Comparison of ENCODE assay signal across 35 cellular contexts in the genomic region with DNA sequence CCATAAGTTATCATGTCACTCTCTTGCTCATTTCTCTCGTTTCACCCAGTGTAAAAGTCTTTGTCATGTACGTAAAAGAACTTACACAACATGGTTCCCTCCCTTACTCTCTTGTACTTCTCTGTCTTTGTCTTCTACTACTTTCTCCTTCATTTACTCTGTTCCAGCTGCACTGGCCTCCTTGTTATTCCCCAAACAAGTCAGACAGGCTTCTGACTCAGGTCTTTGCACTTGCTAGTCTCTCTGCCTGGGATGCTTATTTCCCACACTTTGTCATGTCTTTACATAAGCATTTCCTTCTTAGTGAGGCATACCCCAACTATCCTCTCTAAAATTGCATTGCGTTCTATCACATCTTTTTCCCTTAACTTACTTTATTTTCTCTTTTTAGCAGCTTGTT.
A peak's percentile ranks its signal among the peaks of the same experiment; 100 is the strongest.
DNase-seq lines count a peak whose midpoint lies in the region; ATAC-seq and TF ChIP-seq lines count a peak whose summit lies in the region.
"Had no signal": no experiment of that assay in that cellular context is flagged by ENCODE, and none has a peak within 500 bp of the region (broad histone marks: within the 10 kb centered on the region; RNA-seq: fewer than 3 reads in every experiment).

No MANE protein-coding gene starts in this region.

- H3K36me3 Mint-ChIP-seq in T-helper 2 cell treated with Interferon-gamma antibody and Interleukin-4, amounts not matched to agents 5 μg/mL and 100 μg/mL, for 36 hours (ENCODE audit: low read depth), result peaks cover 65% of the 10 kb centered on the region
- peaks cover 9 to 11% (median 10%) of the 10 kb centered on the region in 3 experiments for H3K36me3 Mint-ChIP-seq in H9 (ENCODE audit: insufficient read depth in 1 of 3, low read depth in 3 of 3)
- H3K36me3 Mint-ChIP-seq in naive thymus-derived CD8-positive, alpha-beta T cell, result peaks cover 7 to 38% (median 37%) of the 10 kb centered on the region in 3 donors
- H3K36me3 Mint-ChIP-seq: natural killer cell; stimulated activated naive B cell treated with anti-CD40 and anti-IgM and Interleukin-4, amounts not matched to agents 10 μg/mL and 1 μg/mL and 100 μg/mL, for 72 hours had no signal

- no peaks in the 10 kb centered on the region for H3K79me2 ChIP-seq in H9 (ENCODE audit: insufficient read depth, low read length)

- H3K9me3 Mint-ChIP-seq in T-helper 2 cell treated with Interferon-gamma antibody and Interleukin-4, amounts not matched to agents 5 μg/mL and 100 μg/mL, for 36 hours, result peaks cover 26% of the 10 kb centered on the region
- H3K9me3 Mint-ChIP-seq in H9, result peaks cover 11 to 12% of the 10 kb centered on the region in 2 experiments; a peak in 4 of 5 replicates
- peaks cover 0 to 10% (median 0%) of the 10 kb centered on the region in 9 donors for H3K9me3 Mint-ChIP-seq in naive thymus-derived CD8-positive, alpha-beta T cell
- H3K9me3 Mint-ChIP-seq: central memory CD8-positive, alpha-beta T cell; natural killer cell; stimulated activated naive B cell treated with anti-CD40 and anti-IgM and Interleukin-4, amounts not matched to agents 10 μg/mL and 1 μg/mL and 100 μg/mL, for 72 hours had no signal

- no peak for TF ChIP-seq CTCF in H9 (conservative IDR thresholded peaks at IDR 0.05)

- no peaks in the 10 kb centered on the region for H3K9me3 ChIP-seq in H9 (ENCODE audit: control insufficient read depth, low read depth, low read length)
- H3K9me3 ChIP-seq: esophagus muscularis mucosa, prostate gland had no signal

- no peak overlapping the region for H3K4me3 Mint-ChIP-seq in T-helper 2 cell treated with Interferon-gamma antibody and Interleukin-4, amounts not matched to agents 5 μg/mL and 100 μg/mL, for 36 hours
- no peak overlapping the region for H3K4me3 Mint-ChIP-seq in H9
- H3K4me3 Mint-ChIP-seq in naive thymus-derived CD8-positive, alpha-beta T cell, result peak overlapping the region in 6 of 10 donors; percentile 5 to 60 (median 24)
- H3K4me3 Mint-ChIP-seq: activated T-cell treated with anti-CD3 and anti-CD28 coated beads, Interleukin-2, amount 50 U/mL, for 24 hours; CD14-positive monocyte; central memory CD8-positive, alpha-beta T cell; HFFc6; natural killer cell; stimulated activated naive B cell treated with anti-CD40 and anti-IgM and Interleukin-4, amounts not matched to agents 10 μg/mL and 1 μg/mL and 100 μg/mL, for 72 hours; T-helper 17 cell had no signal

- no peak overlapping the region for H2BK15ac ChIP-seq in H9 (ENCODE audit: low read depth, low read length)

- no peaks in the 10 kb centered on the region for H3K4me1 ChIP-seq in H9 (ENCODE audit: insufficient read depth, low read length)
- H3K4me1 ChIP-seq: prostate gland had no signal

- no peaks in the 10 kb centered on the region for H3K79me1 ChIP-seq in H9 (ENCODE audit: insufficient read depth, low read depth, low read length, poor library complexity, severe bottlenecking)

- 100% methylated on average over 1 of the region's 3 CpGs for WGBS in H9 (ENCODE audit: extremely low coverage, insufficient read length, low lambda C conversion rate)

- H2BK5ac ChIP-seq in H9 (ENCODE audit: insufficient read length, low read length), result no peak overlapping the region

- H2AFZ ChIP-seq in H9 (ENCODE audit: low read length), result no peak overlapping the region
- H2AFZ ChIP-seq: PC-9 had no signal

- no peak overlapping the region for H2AK5ac ChIP-seq in H9 (ENCODE audit: insufficient read length, low read length)

- POLR2A ChIA-PET in naive thymus-derived CD8-positive, alpha-beta T cell (lab: Charles Lee), result interaction anchor here (1.0 to 1.4 kb wide), 2 partner anchors 11 to 128 kb away, joined by 3 read pairs; no protein-coding TSS in a partner anchor

- H4K20me1 ChIP-seq in H9 (ENCODE audit: control insufficient read depth, insufficient read depth, insufficient read length), result no peaks in the 10 kb centered on the region

- H3K4me2 ChIP-seq in H9 (ENCODE audit: insufficient read depth, insufficient read length, low read length), result no peak overlapping the region
- H3K4me2 ChIP-seq: PC-9 had no signal

- no peak overlapping the region for H2BK120ac ChIP-seq in H9 (ENCODE audit: low read depth, low read length, poor library complexity, severe bottlenecking)

- peaks cover 41% of the 10 kb centered on the region for H3K4me1 Mint-ChIP-seq in T-helper 2 cell treated with Interferon-gamma antibody and Interleukin-4, amounts not matched to agents 5 μg/mL and 100 μg/mL, for 36 hours (ENCODE audit: low read depth)
- peaks cover 6 to 11% of the 10 kb centered on the region in 2 experiments for H3K4me1 Mint-ChIP-seq in H9
- H3K4me1 Mint-ChIP-seq in naive thymus-derived CD8-positive, alpha-beta T cell, result peaks cover 26 to 69% (median 60%) of the 10 kb centered on the region in 4 donors
- H3K4me1 Mint-ChIP-seq: CD14-positive monocyte had no signal

- no peak overlapping the region for H4K91ac ChIP-seq in H9 (ENCODE audit: insufficient read length, low read depth, low read length)

- H2BK12ac ChIP-seq in H9 (ENCODE audit: insufficient read length, low read depth, low read length), result no peak overlapping the region

- H3K9ac ChIP-seq in H9 (ENCODE audit: extremely low read depth, insufficient read length, low read length), result no peak overlapping the region

- H3K23me2 ChIP-seq in H9 (ENCODE audit: insufficient read length, low read depth, low read length, poor library complexity, severe bottlenecking), result no peaks in the 10 kb centered on the region

- H3T11ph ChIP-seq in H9 (ENCODE audit: low read length), result no peak overlapping the region

- H3K14ac ChIP-seq in H9 (ENCODE audit: insufficient read depth, low read length), result no peak overlapping the region

- no peak overlapping the region for H4K5ac ChIP-seq in H9 (ENCODE audit: insufficient read length, low read depth, low read length)

- no peak for DNase-seq in T-helper 2 cell treated with Interferon-gamma antibody and Interleukin-4, amounts not matched to agents 5 μg/mL and 100 μg/mL, for 36 hours (ENCODE audit: low spot score)
- no peak for DNase-seq in T-helper 2 cell
- no peak for DNase-seq in H9
- DNase-seq in epithelial cell of prostate (ENCODE audit: low read depth, low spot score), result peak; percentile 68
- DNase-seq in naive thymus-derived CD8-positive, alpha-beta T cell, result no peak
- DNase-seq in NCI-H524 treated with DMSO at 0.1 percent for 48 hours (lab: John Stamatoyannopoulos, UW), result no peak
- DNase-seq: activated CD4-positive, alpha-beta T cell treated with anti-CD3 and anti-CD28 coated beads for 1 hour; activated gamma-delta T cell; activated T-cell treated with anti-CD3 and anti-CD28 coated beads, Interleukin-2, amount 50 U/mL, for 24 hours; foreskin fibroblast; GOT3; head of caudate nucleus; HFFc6; KG1; midbrain; MM.1S; natural killer cell; NCI-H1417; NCI-H2029 treated with DMSO at 0.1 percent for 48 hours; NCI-H2227 treated with DMSO at 0.1 percent for 48 hours; NCI-H526 treated with DMSO at 0.1 percent for 48 hours; NK-92 treated with Interleukin-12 subunit alpha and Interleukin-12 subunit beta, amount 100 ng/mL, for 24 hours; nucleus accumbens; Right ventricle myocardium superior; stimulated activated CD4-positive, alpha-beta T cell treated with anti-CD3 and anti-CD28 coated beads, Interleukin-15, amount 100 ng/mL, for 24 hours; stimulated activated naive B cell treated with anti-CD40 and anti-IgM and Interleukin-4, amounts not matched to agents 10 μg/mL and 1 μg/mL and 100 μg/mL, for 72 hours; T-helper 17 cell had no signal

- no peak overlapping the region for H3K18ac ChIP-seq in H9 (ENCODE audit: insufficient read length, low read depth, low read length)

- no peak for ATAC-seq in naive thymus-derived CD8-positive, alpha-beta T cell
- no peak for ATAC-seq in HG03108 (IDR thresholded peaks at IDR 0.05; ENCODE audit: unreplicated experiment)
- no peak for ATAC-seq in HG03097 (IDR thresholded peaks at IDR 0.05; ENCODE audit: low FRiP score, unreplicated experiment)
- ATAC-seq: natural killer cell; SK-N-SH treated with all-trans-retinoic acid at 6 μM for 48 hours; stimulated activated naive B cell treated with anti-CD40 and anti-IgM and Interleukin-4, amounts not matched to agents 10 μg/mL and 1 μg/mL and 100 μg/mL, for 72 hours; T-helper 17 cell had no signal

- no peak overlapping the region for H3K4ac ChIP-seq in H9 (ENCODE audit: low read depth, low read length)

- H4K8ac ChIP-seq in H9 (replicated peaks; ENCODE audit: insufficient read length, low read depth, low read length), result no peak overlapping the region

- no peaks in the 10 kb centered on the region for H3K27me3 ChIP-seq in H9 (ENCODE audit: insufficient read depth, low read length)
- H3K27me3 ChIP-seq: esophagus muscularis mucosa had no signal

- no peak overlapping the region for H3K23ac ChIP-seq in H9 (ENCODE audit: insufficient read length, low read depth, low read length)

- peak overlapping the region; percentile 14 for H3K27ac Mint-ChIP-seq in T-helper 2 cell treated with Interferon-gamma antibody and Interleukin-4, amounts not matched to agents 5 μg/mL and 100 μg/mL, for 36 hours
- peak overlapping the region in 2 of 3 experiments; percentile 29 to 31; a peak in 3 of 7 replicates for H3K27ac Mint-ChIP-seq in H9
- peak overlapping the region; percentile 32 to 93 (median 80) for H3K27ac Mint-ChIP-seq in naive thymus-derived CD8-positive, alpha-beta T cell
- H3K27ac Mint-ChIP-seq: activated T-cell treated with anti-CD3 and anti-CD28 coated beads, Interleukin-2, amount 50 U/mL, for 24 hours; CD14-positive monocyte; HFFc6; stimulated activated naive B cell treated with anti-CD40 and anti-IgM and Interleukin-4, amounts not matched to agents 10 μg/mL and 1 μg/mL and 100 μg/mL, for 72 hours had no signal

- H2BK20ac ChIP-seq in H9 (ENCODE audit: low read depth, low read length, poor library complexity, severe bottlenecking), result no peak overlapping the region

- H3K27me3 Mint-ChIP-seq in T-helper 2 cell treated with Interferon-gamma antibody and Interleukin-4, amounts not matched to agents 5 μg/mL and 100 μg/mL, for 36 hours (ENCODE audit: low read depth), result no peaks in the 10 kb centered on the region
- no peaks in the 10 kb centered on the region for H3K27me3 Mint-ChIP-seq in H9 (ENCODE audit: low read depth)
- H3K27me3 Mint-ChIP-seq in naive thymus-derived CD8-positive, alpha-beta T cell, result no peaks in the 10 kb centered on the region
- H3K27me3 Mint-ChIP-seq: activated T-cell treated with anti-CD3 and anti-CD28 coated beads, Interleukin-2, amount 50 U/mL, for 24 hours; central memory CD8-positive, alpha-beta T cell; T-helper 17 cell had no signal

- H3K56ac ChIP-seq in H9 (ENCODE audit: insufficient read length, low read depth, low read length), result no peak overlapping the region

- H3K27ac ChIP-seq in H9 (ENCODE audit: insufficient read length, low read depth, low read length) (no peak overlapping the region), epithelial cell of prostate (no peak overlapping the region)
- H3K27ac ChIP-seq: esophagus muscularis mucosa, PC-9, prostate gland had no signal

Comparison
In these comparisons a context has a peak if more than half of its experiments do, and no peak if none do; other contexts are left out.
1. H3K27ac Mint-ChIP-seq: peak in every context shown above with its lines; median percentile 80 in naive thymus-derived CD8-positive, alpha-beta T cell; 30 in H9; 14 in T-helper 2 cell treated with Interferon-gamma antibody and Interleukin-4, amounts not matched to agents 5 μg/mL and 100 μg/mL, for 36 hours.
2. H3K4me3 Mint-ChIP-seq: peak in naive thymus-derived CD8-positive, alpha-beta T cell (6 of 10); none in T-helper 2 cell treated with Interferon-gamma antibody and Interleukin-4, amounts not matched to agents 5 μg/mL and 100 μg/mL, for 36 hours (single experiment) and H9 (0 of 2).